ENCODE assay signal across 9 cellular contexts in genomic region chr5:10607023-10607665, GRCh38. TPM values are rescaled to one million over a fixed set of nuclear protein-coding genes. Genes with fewer than 3 reads are reported as not detected.
DNase-seq lines count a peak whose midpoint lies in the region; ATAC-seq and TF ChIP-seq lines count a peak whose summit lies in the region.
"Had no signal": no experiment of that assay in that cellular context is flagged by ENCODE, and none has a peak within 500 bp of the region (broad histone marks: within the 10 kb centered on the region; RNA-seq: fewer than 3 reads in every experiment).

No MANE protein-coding gene starts in this region.

- H3K27me3 ChIP-seq in hepatocyte (no peaks in the 10 kb centered on the region), upper lobe of left lung (no peaks in the 10 kb centered on the region)

- H3K27me3 Mint-ChIP-seq in T-cell, result peaks cover 4 to 10% of the 10 kb centered on the region in 2 donors

- peak overlapping the region; percentile 23 for H3K4me3 ChIP-seq in Jurkat, Clone E6-1 (ENCODE audit: low read length)
- H3K4me3 ChIP-seq in hepatocyte (no peak overlapping the region), upper lobe of left lung (peak overlapping the region in 1 of 4 donors; percentile 5)
- H3K4me3 ChIP-seq: skin epidermis had no signal

- TF ChIP-seq POLR2A in upper lobe of left lung (IDR thresholded peaks at IDR 0.05), result peak in 1 of 4 donors; percentile 4

- H3K27ac ChIP-seq in hepatocyte (peak overlapping the region; percentile 4), upper lobe of left lung (peak overlapping the region; percentile 75 to 84 (median 76)), caudate nucleus (ENCODE audit: low read depth, low read length) (no peak overlapping the region)

- H3K79me2 ChIP-seq in hepatocyte, result no peaks in the 10 kb centered on the region

- no peaks in the 10 kb centered on the region for H3K9me3 Mint-ChIP-seq in T-cell

- H3K36me3 ChIP-seq in hepatocyte (replicated peaks; ENCODE audit: insufficient read depth, low read depth) (no peaks in the 10 kb centered on the region), upper lobe of left lung (no peaks in the 10 kb centered on the region)

- H3K4me3 Mint-ChIP-seq in T-cell, result peak overlapping the region; percentile 28 to 50 (median 35)

- POLR2A ChIA-PET in T-cell (lab: Charles Lee), result no interaction called here

- 56% methylated on average over 13 of the region's 13 CpGs for WGBS in hepatocyte (ENCODE audit: low lambda C conversion rate, missing lambda C conversion rate)
- WGBS in upper lobe of left lung, 2 donors, result 21 to 27% methylated on average over 11 to 13 of the region's 13 CpGs

- peak; percentile 76 for DNase-seq in Jurkat, Clone E6-1 (ENCODE audit: low read depth, low spot score)
- DNase-seq in T-cell, result peak in 1 of 34 experiments; percentile 35
- no peak for DNase-seq in hepatocyte (ENCODE audit: low spot score)
- DNase-seq in upper lobe of left lung, result peak in 1 of 2 donors; percentile 58
- DNase-seq in foreskin melanocyte, result no peak
- no peak for DNase-seq in caudate nucleus (lab: John Stamatoyannopoulos, UW)

- peak in 2 of 4 donors; percentile 79 to 95 for TF ChIP-seq EP300 in upper lobe of left lung (IDR thresholded peaks at IDR 0.05)

- H3K4me2 ChIP-seq in hepatocyte, result peak overlapping the region; percentile 35

- H3K4me1 Mint-ChIP-seq in T-cell, result peaks cover 8 to 15% (median 10%) of the 10 kb centered on the region in 3 donors

- no peaks in the 10 kb centered on the region for H3K9me2 ChIP-seq in hepatocyte (replicated peaks; ENCODE audit: insufficient read depth)

- no peaks in the 10 kb centered on the region for H4K20me1 ChIP-seq in hepatocyte (ENCODE audit: insufficient read depth, poor library complexity, severe bottlenecking)

- no peaks in the 10 kb centered on the region for H3K9me3 ChIP-seq in hepatocyte (ENCODE audit: low read depth)
- no peaks in the 10 kb centered on the region for H3K9me3 ChIP-seq in upper lobe of left lung

- peaks cover 5% of the 10 kb centered on the region for H3K36me3 Mint-ChIP-seq in T-cell

- ATAC-seq in GM18498 (IDR thresholded peaks at IDR 0.05; ENCODE audit: unreplicated experiment) (peak; percentile 93), GM21576 (IDR thresholded peaks at IDR 0.05; ENCODE audit: unreplicated experiment) (peak; percentile 88), T-cell (replicated peaks in 1 of 4) (peak in 1 of 4 experiments; percentile 33), upper lobe of left lung (ENCODE audit: low FRiP score in 2 of 2) (peak; percentile 24 to 58)

- H3K4me1 ChIP-seq in hepatocyte (ENCODE audit: insufficient read depth), result peaks cover 1% of the 10 kb centered on the region
- peaks cover 10 to 21% (median 15%) of the 10 kb centered on the region in 4 donors for H3K4me1 ChIP-seq in upper lobe of left lung

- TF ChIP-seq CTCF in hepatocyte (IDR thresholded peaks at IDR 0.05; ENCODE audit: poor library complexity), result no peak
- no peak for TF ChIP-seq CTCF in upper lobe of left lung (IDR thresholded peaks at IDR 0.05)

- CTCF ChIA-PET in T-cell (lab: Charles Lee), result interaction anchor here (0.8 to 2.5 kb wide), 3 partner anchors 20 to 22 kb away, joined by 3 to 9 read pairs (median 6); no protein-coding TSS in a partner anchor

- H3K27ac Mint-ChIP-seq in T-cell, result no peak overlapping the region

- no peak overlapping the region for H2AFZ ChIP-seq in hepatocyte

RNA-seq across cellular contexts. Expression of gene ANKRD33B, which starts 43.3 kb away (rescaled TPM):
- 6.0 TPM for polyA plus RNA-seq in Jurkat, Clone E6-1 (2012; ENCODE audit: insufficient read depth, insufficient read length)
- total RNA-seq in T-cell, result 1 to 10 TPM; 1.0 to 4.1 (median 2.4) TPM
- total RNA-seq in hepatocyte, result 2.0 and 2.3 TPM in 2 replicates
- 1.5 and 2.1 TPM in 2 replicates for polyA plus RNA-seq in hepatocyte
- 10 to 100 TPM in 1 of 6 donors, 1 to 10 TPM in 5; 3.1 to 10.5 (median 7.9) TPM for total RNA-seq in upper lobe of left lung
